ENCODE assay signal across 8 cellular contexts in the genomic region with DNA sequence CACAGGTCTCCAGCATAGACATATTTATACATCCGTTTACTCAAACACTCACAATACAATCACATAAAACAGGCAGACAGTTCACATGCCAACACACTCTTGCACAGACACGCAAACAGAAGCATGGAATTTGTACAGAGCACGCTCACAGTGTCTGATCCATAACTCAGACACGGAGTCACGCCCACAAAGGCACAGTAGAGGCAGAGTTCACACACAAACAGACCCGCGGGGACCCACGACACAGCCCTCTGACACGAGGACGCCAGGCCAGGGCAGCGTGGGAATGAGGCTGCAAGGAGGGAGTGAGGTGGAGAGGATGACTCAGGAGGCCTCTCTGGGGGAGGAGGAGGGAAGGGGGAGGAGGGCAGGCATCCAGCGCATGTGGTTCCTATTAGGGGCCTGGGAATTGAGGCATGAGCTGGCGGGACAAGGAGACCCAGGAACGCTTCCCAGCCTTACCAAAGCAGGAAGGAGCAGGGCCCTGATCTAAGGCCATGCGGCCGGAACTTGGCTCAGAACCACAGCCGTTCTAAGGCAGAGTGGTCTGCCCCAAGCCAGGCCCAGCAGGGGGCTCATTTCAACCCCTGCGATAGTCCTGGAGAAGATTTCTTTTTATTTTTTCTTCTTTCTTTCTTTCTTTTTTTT. TPM values are rescaled to one million over a fixed set of nuclear protein-coding genes. Genes with fewer than 3 reads are reported as not detected.
DNase-seq lines count a peak whose midpoint lies in the region; ATAC-seq and TF ChIP-seq lines count a peak whose summit lies in the region.

No MANE protein-coding gene starts in this region.

- H3K4me3 ChIP-seq in SJSA1 (no peak overlapping the region), fibroblast of pulmonary artery (replicated peaks; ENCODE audit: low read depth, low read length) (no peak overlapping the region), neuronal stem cell (ENCODE audit: low read length in 2 of 2) (no peak overlapping the region)

- H3K79me1 ChIP-seq in neuronal stem cell (ENCODE audit: low read depth, low read length), result no peaks in the 10 kb centered on the region

- no peak for ATAC-seq in activated CD8-positive, alpha-beta T cell treated with anti-CD3 and anti-CD28 coated beads, Interleukin-2, amount 10 ng/mL, durations not matched to agents 7 days and 5 days

- peak; percentile 94 for DNase-seq in AG20443 (ENCODE audit: low spot score)
- DNase-seq in SJSA1 (ENCODE audit: low read depth in 1 of 2, low spot score in 2 of 2), result peak; percentile 97 to 98
- DNase-seq in fibroblast of pulmonary artery (ENCODE audit: low read depth), result peak; percentile 98
- no peak for DNase-seq in neuronal stem cell (ENCODE audit: low spot score)
- no peak for DNase-seq in effector CD4-positive, alpha-beta T cell
- no peak for DNase-seq in activated CD8-positive, alpha-beta T cell treated with anti-CD3 and anti-CD28 coated beads, Interleukin-2, amount 10 ng/mL, durations not matched to agents 7 days and 5 days
- no peak for DNase-seq in RPMI8226
- DNase-seq in NCI-H1048 (lab: John Stamatoyannopoulos, UW), result no peak

- H4K8ac ChIP-seq in neuronal stem cell (ENCODE audit: low read depth, low read length), result no peak overlapping the region

- no peak overlapping the region for H3K4me3 Mint-ChIP-seq in activated CD8-positive, alpha-beta T cell treated with anti-CD3 and anti-CD28 coated beads, Interleukin-2, amount 10 ng/mL, durations not matched to agents 7 days and 5 days

- H3K4me1 Mint-ChIP-seq in activated CD8-positive, alpha-beta T cell treated with anti-CD3 and anti-CD28 coated beads, Interleukin-2, amount 10 ng/mL, durations not matched to agents 7 days and 5 days (ENCODE audit: low read depth), result no peaks in the 10 kb centered on the region

- H3K9me3 ChIP-seq in SJSA1 (replicated peaks) (peaks cover 4% of the 10 kb centered on the region), neuronal stem cell (replicated peaks in 1 of 2; ENCODE audit: control insufficient read depth in 2 of 2, insufficient read depth in 1 of 2, low read depth in 1 of 2, low read length in 2 of 2) (peaks cover 0 to 2% of the 10 kb centered on the region in 2 donors)

- no peak overlapping the region for H2BK15ac ChIP-seq in neuronal stem cell (ENCODE audit: low read length)

- no peak overlapping the region for H2BK120ac ChIP-seq in neuronal stem cell (ENCODE audit: low read depth, low read length)

- no peaks in the 10 kb centered on the region for H3K36me3 Mint-ChIP-seq in activated CD8-positive, alpha-beta T cell treated with anti-CD3 and anti-CD28 coated beads, Interleukin-2, amount 10 ng/mL, durations not matched to agents 7 days and 5 days (ENCODE audit: low read depth)

- no peaks in the 10 kb centered on the region for H3K9me3 Mint-ChIP-seq in activated CD8-positive, alpha-beta T cell treated with anti-CD3 and anti-CD28 coated beads, Interleukin-2, amount 10 ng/mL, durations not matched to agents 7 days and 5 days (ENCODE audit: insufficient read depth)

- POLR2A ChIA-PET in activated CD8-positive, alpha-beta T cell treated with anti-CD3 and anti-CD28 coated beads, Interleukin-2, amount 10 ng/mL, durations not matched to agents 7 days and 5 days (lab: Charles Lee), result no interaction called here

- no peak overlapping the region for H3K4ac ChIP-seq in neuronal stem cell (ENCODE audit: low read length)

- H2BK12ac ChIP-seq in neuronal stem cell (ENCODE audit: low read length), result no peak overlapping the region

- H3K4me1 ChIP-seq in SJSA1 (replicated peaks), result peaks cover 19% of the 10 kb centered on the region
- peaks cover 5 to 6% of the 10 kb centered on the region in 2 donors for H3K4me1 ChIP-seq in neuronal stem cell (ENCODE audit: control insufficient read depth in 2 of 2, insufficient read depth in 1 of 2, low read depth in 1 of 2, low read length in 2 of 2)

- H3K9ac ChIP-seq in neuronal stem cell (ENCODE audit: low read depth, low read length, poor library complexity), result peak overlapping the region; percentile 75

- TF ChIP-seq CTCF in fibroblast of pulmonary artery (IDR thresholded peaks at IDR 0.05; ENCODE audit: low read length, missing control alignments), result peak; percentile 25

- no peaks in the 10 kb centered on the region for H3K27me3 ChIP-seq in SJSA1 (replicated peaks)
- no peaks in the 10 kb centered on the region for H3K27me3 ChIP-seq in neuronal stem cell (ENCODE audit: control insufficient read depth in 3 of 3, insufficient read depth in 3 of 3, low read depth in 1 of 3, low read length in 3 of 3)

- H3K18ac ChIP-seq in neuronal stem cell (ENCODE audit: low read length), result peak overlapping the region; percentile 35

- H3K27ac Mint-ChIP-seq in activated CD8-positive, alpha-beta T cell treated with anti-CD3 and anti-CD28 coated beads, Interleukin-2, amount 10 ng/mL, durations not matched to agents 7 days and 5 days, result no peak overlapping the region

- H3K27ac ChIP-seq in SJSA1, result peak overlapping the region; percentile 90
- H3K27ac ChIP-seq in neuronal stem cell (replicated peaks; ENCODE audit: low read length), result no peak overlapping the region

- no peak overlapping the region for H3K4me2 ChIP-seq in neuronal stem cell (ENCODE audit: insufficient read depth, low read length, poor library complexity, severe bottlenecking)

- peaks cover 13% of the 10 kb centered on the region for H3K27me3 Mint-ChIP-seq in activated CD8-positive, alpha-beta T cell treated with anti-CD3 and anti-CD28 coated beads, Interleukin-2, amount 10 ng/mL, durations not matched to agents 7 days and 5 days (ENCODE audit: low read depth)

- no peak overlapping the region for H2BK5ac ChIP-seq in neuronal stem cell (ENCODE audit: low read length)

- H4K91ac ChIP-seq in neuronal stem cell (ENCODE audit: low read depth, low read length, poor library complexity), result no peak overlapping the region

- no peaks in the 10 kb centered on the region for H3K36me3 ChIP-seq in SJSA1
- no peaks in the 10 kb centered on the region for H3K36me3 ChIP-seq in neuronal stem cell (replicated peaks in 1 of 2; ENCODE audit: control insufficient read depth in 2 of 2, insufficient read depth in 2 of 2, low read length in 2 of 2)

- H2AFZ ChIP-seq in neuronal stem cell (ENCODE audit: low read length), result peak overlapping the region; percentile 81

- H3K23ac ChIP-seq in neuronal stem cell (ENCODE audit: low read depth, low read length, poor library complexity), result peak overlapping the region; percentile 90

- H3K14ac ChIP-seq in neuronal stem cell (ENCODE audit: low read length), result peak overlapping the region; percentile 22

- no peak overlapping the region for H2AK5ac ChIP-seq in neuronal stem cell (ENCODE audit: low read depth, low read length)

- WGBS in neuronal stem cell (ENCODE audit: extremely low coverage in 2 of 2, insufficient read length in 2 of 2, insufficient replicate concordance in 1 of 2), 2 donors, result no CpG with 5 or more reads among the region's 18 CpGs

- CTCF ChIA-PET in activated CD8-positive, alpha-beta T cell treated with anti-CD3 and anti-CD28 coated beads, Interleukin-2, amount 10 ng/mL, durations not matched to agents 7 days and 5 days (lab: Charles Lee), result interaction anchor here (0.7 kb wide), 1 partner anchor 14 kb away, joined by 3 read pairs; no protein-coding TSS in a partner anchor

RNA-seq across cellular contexts. Expression of a gene that starts 9.1 kb away (rescaled TPM):
- 0.11 TPM in 1 of 2 replicates, not detected in the other for total RNA-seq in SJSA1 (2014; rRNA removed; shearing (Covaris generic))
- 16.6 TPM for polyA plus RNA-seq in neuronal stem cell (2013, experiment 1 of 2)
- 17.4 TPM for polyA plus RNA-seq in neuronal stem cell (2013, experiment 2 of 2)
- 1 to 10 TPM; 9.2 to 9.9 TPM for total RNA-seq in activated CD8-positive, alpha-beta T cell treated with anti-CD3 and anti-CD28 coated beads, Interleukin-2, amount 10 ng/mL, durations not matched to agents 7 days and 5 days

Comparison
In these comparisons a context has a peak if more than half of its experiments do, and no peak if none do; other contexts are left out.
1. DNase-seq: peak in AG20443 (single experiment), SJSA1 (2 of 2) and fibroblast of pulmonary artery (single experiment); none in neuronal stem cell (single experiment), effector CD4-positive, alpha-beta T cell (single experiment), activated CD8-positive, alpha-beta T cell treated with anti-CD3 and anti-CD28 coated beads, Interleukin-2, amount 10 ng/mL, durations not matched to agents 7 days and 5 days (single experiment), RPMI8226 (single experiment) and NCI-H1048 (single experiment).